Comparison of ENCODE assay signal across 11 cellular contexts in genomic region chr3:4270726-4271125, GRCh38.
A peak's percentile ranks its signal among the peaks of the same experiment; 100 is the strongest.
DNase-seq lines count a peak whose midpoint lies in the region; ATAC-seq and FAIRE-seq lines count a peak whose summit lies in the region.
"Had no signal": no experiment of that assay in that cellular context is flagged by ENCODE, and none has a peak within 500 bp of the region (broad histone marks: within the 10 kb centered on the region; RNA-seq: fewer than 3 reads in every experiment).

No MANE protein-coding gene starts in this region.

- FAIRE-seq in GM18507 (lab: Jason Lieb, UNC): peak; percentile 68

- peak overlapping the region; percentile 2 for H3K4me3 ChIP-seq in endocrine pancreas (ENCODE audit: control insufficient read depth, insufficient read depth, low read length)

- no peak overlapping the region for H3K9ac ChIP-seq in endocrine pancreas (ENCODE audit: control insufficient read depth, insufficient read depth, low read length)

- peak; percentile 88 for ATAC-seq in GM21515 (IDR thresholded peaks at IDR 0.05; ENCODE audit: unreplicated experiment)
- peak; percentile 59 for ATAC-seq in HG03280 (IDR thresholded peaks at IDR 0.05; ENCODE audit: unreplicated experiment)
- ATAC-seq in activated CD4-positive, CD25-positive, alpha-beta regulatory T cell treated with anti-CD3 and anti-CD28 coated beads, Interleukin-2, amount 50 U/mL, for 24 hours: no peak

- H3K9me3 ChIP-seq in endocrine pancreas (ENCODE audit: control insufficient read depth, low read length): no peaks in the 10 kb centered on the region

- no peak for DNase-seq in GM18507 (ENCODE audit: extremely low spot score, insufficient read length, low read depth)
- no peak for DNase-seq in kidney glomerular epithelial cell (lab: John Stamatoyannopoulos, UW)
- no peak for DNase-seq in NAMALWA (ENCODE audit: low spot score)
- DNase-seq in NCI-H526 (lab: John Stamatoyannopoulos, UW): no peak
- DNase-seq: activated CD4-positive, alpha-beta T cell treated with anti-CD3 and anti-CD28 coated beads, Interleukin-2, amount 50 U/mL, for 1 hour; DMS79; NCI-H146 had no signal

- H3K36me3 ChIP-seq in endocrine pancreas (ENCODE audit: control insufficient read depth, insufficient read depth, low read length): no peaks in the 10 kb centered on the region

- no peaks in the 10 kb centered on the region for H3K4me1 ChIP-seq in endocrine pancreas (ENCODE audit: control insufficient read depth, insufficient read depth, low read length)

- H3K27me3 ChIP-seq in endocrine pancreas (ENCODE audit: control insufficient read depth, insufficient read depth, low read length): no peaks in the 10 kb centered on the region

Comparison
In these comparisons a context has a peak if more than half of its experiments do, and no peak if none do; other contexts are left out.
1. ATAC-seq: peak in GM21515 (single experiment) and HG03280 (single experiment); none in activated CD4-positive, CD25-positive, alpha-beta regulatory T cell treated with anti-CD3 and anti-CD28 coated beads, Interleukin-2, amount 50 U/mL, for 24 hours (0 of 2).